Comparison of ENCODE assay signal across 8 cellular contexts in genomic region chr2:4903676-4904348, GRCh38.
"Had no signal": no experiment of that assay in that cellular context is flagged by ENCODE, and none has a peak within 500 bp of the region (broad histone marks: within the 10 kb centered on the region; RNA-seq: fewer than 3 reads in every experiment).

No MANE protein-coding gene starts in this region.

- H3K27ac ChIP-seq: uterus had no signal

- H3K4me1 ChIP-seq: uterus had no signal

- H3K36me3 ChIP-seq: uterus had no signal

- H3K27me3 ChIP-seq: uterus had no signal

- H3K4me3 ChIP-seq: uterus had no signal

- H3K9me3 ChIP-seq: uterus had no signal

- DNase-seq: activated naive CD4-positive, alpha-beta T cell treated with anti-CD3 and anti-CD28 coated beads, Interleukin-2, amount 10 ng/mL, durations not matched to agents 7 days and 5 days; effector memory CD4-positive, alpha-beta T cell; stimulated activated CD4-positive, alpha-beta T cell treated with anti-CD3 and anti-CD28 coated beads, Interleukin-15, amount 100 ng/mL, for 24 hours; stimulated activated CD4-positive, alpha-beta T cell treated with anti-CD3 and anti-CD28 coated beads, Interleukin-4, amount 100 ng/mL, for 4 hours; stimulated activated naive CD8-positive, alpha-beta T cell treated with anti-CD3 and anti-CD28 coated beads, Interleukin-15, amount 100 ng/mL, for 72 hours; uterus had no signal

- ATAC-seq: activated CD4-positive, CD25-positive, alpha-beta regulatory T cell treated with anti-CD3 and anti-CD28 coated beads, Interleukin-2, amount 50 U/mL, for 24 hours; natural killer cell treated with Interleukin-12 subunit alpha and Interleukin-12 subunit beta and Interleukin-15 and Interleukin-18, amount 100 ng/mL, for 72 hours; stimulated activated naive CD8-positive, alpha-beta T cell treated with anti-CD3 and anti-CD28 coated beads, Interleukin-15, amount 100 ng/mL, for 72 hours had no signal
